18 cellular contexts compared by ENCODE assay signal in genomic region chr4:53478671-53479456, GRCh38.
DNase-seq lines count a peak whose midpoint lies in the region; TF ChIP-seq lines count a peak whose summit lies in the region.
"Had no signal": no experiment of that assay in that cellular context is flagged by ENCODE, and none has a peak within 500 bp of the region (broad histone marks: within the 10 kb centered on the region; RNA-seq: fewer than 3 reads in every experiment).

No MANE protein-coding gene starts in this region.

- peak overlapping the region; percentile 52 for H3K27ac Mint-ChIP-seq in activated naive CD4-positive, alpha-beta T cell treated with anti-CD3 and anti-CD28 coated beads, Interleukin-2, amount 50 U/mL, for 24 hours
- no peak overlapping the region for H3K27ac Mint-ChIP-seq in activated naive CD4-positive, alpha-beta T cell treated with anti-CD3 and anti-CD28 coated beads for 36 hours
- H3K27ac Mint-ChIP-seq: stimulated activated effector memory CD8-positive, alpha-beta T cell treated with anti-CD3 and anti-CD28 coated beads, Interleukin-12 subunit alpha, Interleukin-12 subunit beta, amount 100 ng/mL, for 72 hours had no signal

- H3K27ac ChIP-seq in uterus: no peak overlapping the region

- H3K4me1 Mint-ChIP-seq in activated naive CD4-positive, alpha-beta T cell treated with anti-CD3 and anti-CD28 coated beads, Interleukin-2, amount 50 U/mL, for 24 hours: no peaks in the 10 kb centered on the region
- H3K4me1 Mint-ChIP-seq in activated naive CD4-positive, alpha-beta T cell treated with anti-CD3 and anti-CD28 coated beads for 36 hours (ENCODE audit: low read depth): no peaks in the 10 kb centered on the region
- H3K4me1 Mint-ChIP-seq: stimulated activated effector memory CD8-positive, alpha-beta T cell treated with anti-CD3 and anti-CD28 coated beads, Interleukin-12 subunit alpha, Interleukin-12 subunit beta, amount 100 ng/mL, for 72 hours had no signal

- no peaks in the 10 kb centered on the region for H3K36me3 ChIP-seq in adipocyte (ENCODE audit: control insufficient read depth, insufficient read depth, low read length, severe bottlenecking)
- H3K36me3 ChIP-seq in uterus: no peaks in the 10 kb centered on the region

- H3K9ac ChIP-seq in adipocyte (ENCODE audit: low read length): peak overlapping the region; percentile 78

- H3K4me3 ChIP-seq in adipocyte (ENCODE audit: low read length) (no peak overlapping the region), foreskin fibroblast (ENCODE audit: low read depth in 1 of 2, low read length in 2 of 2) (no peak overlapping the region), uterus (no peak overlapping the region)

- no peak for TF ChIP-seq POLR2A in uterus (IDR thresholded peaks at IDR 0.05)

- no peak for DNase-seq in activated naive CD4-positive, alpha-beta T cell treated with anti-CD3 and anti-CD28 coated beads for 36 hours
- DNase-seq in adipocyte (ENCODE audit: low read depth) (peak; percentile 81), foreskin fibroblast (peak; percentile 80 to 91), SW 1271 (lab: John Stamatoyannopoulos, UW) (no peak), NCI-H1417 (lab: John Stamatoyannopoulos, UW) (no peak), uterus (no peak)
- no peak for DNase-seq in stimulated activated naive CD4-positive, alpha-beta T cell (lab: John Stamatoyannopoulos, UW)
- DNase-seq: ACHN; activated CD4-positive, CD25-positive, alpha-beta regulatory T cell; activated T-cell treated with anti-CD3 and anti-CD28 coated beads, Interleukin-2, amount 50 U/mL, for 4 hours; foreskin melanocyte; GOT3; Karpas-422; left cardiac atrium; SHP77 treated with DMSO at 0.1 percent for 48 hours had no signal

- TF ChIP-seq CTCF in foreskin fibroblast (IDR thresholded peaks at IDR 0.05; ENCODE audit: low read depth, low read length) (no peak), uterus (IDR thresholded peaks at IDR 0.05) (no peak)

- peaks cover 14% of the 10 kb centered on the region for H3K27me3 Mint-ChIP-seq in activated naive CD4-positive, alpha-beta T cell treated with anti-CD3 and anti-CD28 coated beads, Interleukin-2, amount 50 U/mL, for 24 hours
- peaks cover 17% of the 10 kb centered on the region for H3K27me3 Mint-ChIP-seq in activated naive CD4-positive, alpha-beta T cell treated with anti-CD3 and anti-CD28 coated beads for 36 hours (ENCODE audit: low read depth)

- H3K9me3 ChIP-seq in adipocyte (ENCODE audit: control insufficient read depth, low read length) (no peaks in the 10 kb centered on the region), uterus (no peaks in the 10 kb centered on the region)

- H3K4me3 Mint-ChIP-seq in activated naive CD4-positive, alpha-beta T cell treated with anti-CD3 and anti-CD28 coated beads, Interleukin-2, amount 50 U/mL, for 24 hours: no peak overlapping the region
- no peak overlapping the region for H3K4me3 Mint-ChIP-seq in activated naive CD4-positive, alpha-beta T cell treated with anti-CD3 and anti-CD28 coated beads for 36 hours
- H3K4me3 Mint-ChIP-seq: activated T-cell treated with anti-CD3 and anti-CD28 coated beads, Interleukin-2, amount 50 U/mL, for 4 hours; neural crest cell; stimulated activated effector memory CD8-positive, alpha-beta T cell treated with anti-CD3 and anti-CD28 coated beads, Interleukin-12 subunit alpha, Interleukin-12 subunit beta, amount 100 ng/mL, for 72 hours had no signal

- H3K9me3 Mint-ChIP-seq in activated naive CD4-positive, alpha-beta T cell treated with anti-CD3 and anti-CD28 coated beads, Interleukin-2, amount 50 U/mL, for 24 hours: no peaks in the 10 kb centered on the region
- H3K9me3 Mint-ChIP-seq in activated naive CD4-positive, alpha-beta T cell treated with anti-CD3 and anti-CD28 coated beads for 36 hours: peaks cover 1% of the 10 kb centered on the region
- H3K9me3 Mint-ChIP-seq: activated T-cell treated with anti-CD3 and anti-CD28 coated beads, Interleukin-2, amount 50 U/mL, for 4 hours; neural crest cell had no signal

- intact Hi-C loops in activated naive CD4-positive, alpha-beta T cell treated with anti-CD3 and anti-CD28 coated beads for 36 hours (cut with micrococcal nuclease): no loop called here
- intact Hi-C loops in uterus (cut with DNase I; ENCODE audit: low total_unique reads): no loop called here

- CTCF ChIA-PET in activated naive CD4-positive, alpha-beta T cell treated with anti-CD3 and anti-CD28 coated beads for 36 hours (lab: Charles Lee): interaction anchor here (1.2 kb wide), 1 partner anchor 755 kb away, joined by 4 read pairs; no protein-coding TSS in a partner anchor

- no peaks in the 10 kb centered on the region for H3K36me3 Mint-ChIP-seq in activated naive CD4-positive, alpha-beta T cell treated with anti-CD3 and anti-CD28 coated beads, Interleukin-2, amount 50 U/mL, for 24 hours
- peaks cover 2% of the 10 kb centered on the region for H3K36me3 Mint-ChIP-seq in activated naive CD4-positive, alpha-beta T cell treated with anti-CD3 and anti-CD28 coated beads for 36 hours (ENCODE audit: low read depth)
- H3K36me3 Mint-ChIP-seq: stimulated activated effector memory CD8-positive, alpha-beta T cell treated with anti-CD3 and anti-CD28 coated beads, Interleukin-12 subunit alpha, Interleukin-12 subunit beta, amount 100 ng/mL, for 72 hours had no signal

- no peaks in the 10 kb centered on the region for H3K27me3 ChIP-seq in adipocyte (replicated peaks; ENCODE audit: control insufficient read depth, insufficient read depth, low read length)
- H3K27me3 ChIP-seq in uterus: no peaks in the 10 kb centered on the region

- H3K4me1 ChIP-seq in adipocyte (ENCODE audit: control insufficient read depth, insufficient read depth, low read length): peaks cover 52% of the 10 kb centered on the region
- no peaks in the 10 kb centered on the region for H3K4me1 ChIP-seq in uterus

Comparison
In these comparisons a context has a peak if more than half of its experiments do, and no peak if none do; other contexts are left out.
1. DNase-seq: peak in adipocyte (single experiment) and foreskin fibroblast (2 of 2); none in activated naive CD4-positive, alpha-beta T cell treated with anti-CD3 and anti-CD28 coated beads for 36 hours (single experiment), SW 1271 (0 of 2), NCI-H1417 (0 of 3), stimulated activated naive CD4-positive, alpha-beta T cell (0 of 6) and uterus (0 of 2).